3 cellular contexts compared by ENCODE assay signal in the genomic region with DNA sequence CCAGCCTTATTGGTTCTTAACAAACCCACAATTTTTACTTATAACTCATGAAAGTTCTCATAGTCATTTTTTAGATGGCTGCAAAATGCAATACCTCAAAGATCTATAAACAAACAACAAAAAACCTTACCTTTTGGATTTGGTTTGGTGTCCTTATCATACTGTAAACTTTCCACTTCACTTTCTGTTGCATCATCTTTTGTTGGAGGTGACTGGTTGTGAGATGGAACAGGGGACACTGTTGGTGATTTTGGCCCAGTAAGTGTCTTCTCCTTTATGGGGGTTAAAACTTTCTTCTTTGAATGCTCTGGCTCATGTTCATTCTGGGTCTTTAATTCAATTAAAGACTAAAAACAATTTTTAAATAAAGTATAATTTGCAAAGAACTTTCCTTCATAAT.
TF ChIP-seq lines count a peak whose summit lies in the region.

No MANE protein-coding gene starts in this region.

TF ChIP-seq in liver, 16 proteins besides CTCF, POLR2A, EP300 and RAD21:
- TF ChIP-seq FOXA2 (IDR thresholded peaks at IDR 0.05) (no peak), ATF3 (IDR thresholded peaks at IDR 0.05) (peak; percentile 48), HNF4A (conservative IDR thresholded peaks at IDR 0.05) (peak in 1 of 2 donors; percentile 8)
TF ChIP-seq in liver: peak in this region for 2.

TF ChIP-seq in HepG2, 621 proteins besides CTCF, POLR2A, EP300 and RAD21:
- TF ChIP-seq CC2D1A (CRISPR knock-in tag; IDR thresholded peaks at IDR 0.05): no peak
- no peak for TF ChIP-seq MXI1 (IDR thresholded peaks at IDR 0.05; ENCODE audit: borderline replicate concordance, low read depth, low read length)
- no peak for TF ChIP-seq MTA1 (CRISPR knock-in tag; IDR thresholded peaks at IDR 0.05; ENCODE audit: borderline replicate concordance)
- TF ChIP-seq NAIF1 (CRISPR knock-in tag; IDR thresholded peaks at IDR 0.05; ENCODE audit: borderline replicate concordance): no peak
- TF ChIP-seq, protein P1, sequence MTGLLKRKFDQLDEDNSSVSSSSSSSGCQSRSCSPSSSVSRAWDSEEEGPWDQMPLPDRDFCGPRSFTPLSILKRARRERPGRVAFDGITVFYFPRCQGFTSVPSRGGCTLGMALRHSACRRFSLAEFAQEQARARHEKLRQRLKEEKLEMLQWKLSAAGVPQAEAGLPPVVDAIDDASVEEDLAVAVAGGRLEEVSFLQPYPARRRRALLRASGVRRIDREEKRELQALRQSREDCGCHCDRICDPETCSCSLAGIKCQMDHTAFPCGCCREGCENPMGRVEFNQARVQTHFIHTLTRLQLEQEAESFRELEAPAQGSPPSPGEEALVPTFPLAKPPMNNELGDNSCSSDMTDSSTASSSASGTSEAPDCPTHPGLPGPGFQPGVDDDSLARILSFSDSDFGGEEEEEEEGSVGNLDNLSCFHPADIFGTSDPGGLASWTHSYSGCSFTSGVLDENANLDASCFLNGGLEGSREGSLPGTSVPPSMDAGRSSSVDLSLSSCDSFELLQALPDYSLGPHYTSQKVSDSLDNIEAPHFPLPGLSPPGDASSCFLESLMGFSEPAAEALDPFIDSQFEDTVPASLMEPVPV (CRISPR knock-in tag; IDR thresholded peaks at IDR 0.05): no peak
- no peak for TF ChIP-seq PPARG (CRISPR knock-in tag; conservative IDR thresholded peaks at IDR 0.05)
- TF ChIP-seq GABPA (IDR thresholded peaks at IDR 0.05; ENCODE audit: low read depth, low read length): no peak
- no peak for TF ChIP-seq GABPA (CRISPR knock-in tag; IDR thresholded peaks at IDR 0.05; ENCODE audit: low read depth)
- TF ChIP-seq LBX2 (CRISPR knock-in tag; IDR thresholded peaks at IDR 0.05; ENCODE audit: borderline replicate concordance): no peak
- no peak for TF ChIP-seq ZNF747 (CRISPR knock-in tag; IDR thresholded peaks at IDR 0.05; ENCODE audit: borderline replicate concordance)
- TF ChIP-seq TP53 (CRISPR knock-in tag; conservative IDR thresholded peaks at IDR 0.05): no peak
- no peak for TF ChIP-seq ZNF296 (CRISPR knock-in tag; conservative IDR thresholded peaks at IDR 0.05)
- TF ChIP-seq XBP1 (CRISPR knock-in tag; IDR thresholded peaks at IDR 0.05): no peak
- TF ChIP-seq NFYB (CRISPR knock-in tag; IDR thresholded peaks at IDR 0.05): no peak
- no peak for TF ChIP-seq ZNF614 (CRISPR knock-in tag; IDR thresholded peaks at IDR 0.05; ENCODE audit: borderline replicate concordance)
TF ChIP-seq in HepG2: peak in this region for 0.

TF ChIP-seq in K562, 482 proteins besides CTCF, POLR2A, EP300 and RAD21:
- TF ChIP-seq ZNF592 (IDR thresholded peaks at IDR 0.05): no peak
- peak; percentile 59 for TF ChIP-seq ATF3 (IDR thresholded peaks at IDR 0.05)
- no peak for TF ChIP-seq ATF3 (CRISPR knock-in tag; conservative IDR thresholded peaks at IDR 0.05)
- TF ChIP-seq ATF7 (IDR thresholded peaks at IDR 0.05): no peak
- no peak for TF ChIP-seq CEBPG (CRISPR knock-in tag; IDR thresholded peaks at IDR 0.05)
- TF ChIP-seq CEBPG (tag; conservative IDR thresholded peaks at IDR 0.05 in 1 of 2, IDR thresholded peaks at IDR 0.05 in 1 of 2): peak; percentile 11 to 53; a peak in 3 of 4 replicates
